Comparison of ENCODE assay signal across 8 cellular contexts in genomic region chr19:2168619-2169424, GRCh38. TPM values are rescaled to one million over a fixed set of nuclear protein-coding genes. Genes with fewer than 3 reads are reported as not detected.
DNase-seq lines count a peak whose midpoint lies in the region; FAIRE-seq and TF ChIP-seq lines count a peak whose summit lies in the region.

No MANE protein-coding gene starts in this region.

- H3K79me2 ChIP-seq in endothelial cell of umbilical vein (ENCODE audit: control insufficient read depth, insufficient read depth, low read length) = peaks cover 74% of the 10 kb centered on the region
- peaks cover 98% of the 10 kb centered on the region for H3K79me2 ChIP-seq in MM.1S (ENCODE audit: low read length)

- peak overlapping the region; percentile 50 for H3K4me2 ChIP-seq in endothelial cell of umbilical vein (ENCODE audit: insufficient read depth, low read length)
- H3K4me2 ChIP-seq in MM.1S (ENCODE audit: low read depth, low read length) = no peak overlapping the region

- H3K27ac ChIP-seq in endothelial cell of umbilical vein (ENCODE audit: insufficient read depth, low read depth, low read length) (peak overlapping the region; percentile 85), MM.1S (ENCODE audit: low read length) (no peak overlapping the region)

- H3K27me3 ChIP-seq in endothelial cell of umbilical vein (ENCODE audit: control insufficient read depth in 2 of 2, insufficient read depth in 2 of 2, low read length in 2 of 2) (no peaks in the 10 kb centered on the region), MM.1S (replicated peaks; ENCODE audit: insufficient read depth, low read length) (no peaks in the 10 kb centered on the region)

- peaks cover 15% of the 10 kb centered on the region for H3F3A ChIP-seq in MM.1S (ENCODE audit: insufficient read depth, low read length)

- POLR2A ChIA-PET in HEK293T (lab: Yijun Ruan, JAX) (interaction anchor here (0.9 to 1.3 kb wide), 2 partner anchors 13 to 62 kb away, joined by 3 to 4 read pairs; no protein-coding TSS in a partner anchor), endothelial cell of umbilical vein (lab: Charles Lee) (interaction anchor here (0.9 kb wide), 2 partner anchors 13 to 307 kb away, joined by 4 to 5 read pairs; partner anchors contain the start of gene GADD45B)

- intact Hi-C loops in endothelial cell of umbilical vein (cut with micrococcal nuclease) = loop anchor here (1.0 to 5.0 kb wide), 3 partner anchors 8 to 68 kb away; partner anchors contain the start of genes PLEKHJ1 and SF3A2

- dilution Hi-C loops in endothelial cell of umbilical vein (cut with MboI; ENCODE audit: extremely low pct_ligation_motif_present, low sequenced_read_pairs) = no loop called here

- H3K9me1 ChIP-seq in endothelial cell of umbilical vein (replicated peaks; ENCODE audit: control insufficient read depth, extremely low read depth, insufficient read depth, low read length) = no peaks in the 10 kb centered on the region

- TF ChIP-seq CTCF in GM12865 (IDR thresholded peaks at IDR 0.05; ENCODE audit: insufficient read depth, low read depth, low read length, missing control alignments) (no peak), endothelial cell of umbilical vein (IDR thresholded peaks at IDR 0.05; ENCODE audit: extremely low read depth in 1 of 2, insufficient read depth in 1 of 2, low read depth in 1 of 2, low read length in 2 of 2) (no peak), MM.1S (IDR thresholded peaks at IDR 0.05; ENCODE audit: low read length) (no peak)

- peaks cover 39% of the 10 kb centered on the region for H3K4me1 ChIP-seq in endothelial cell of umbilical vein (ENCODE audit: control insufficient read depth, extremely low read depth, insufficient read depth, low read length)
- H3K4me1 ChIP-seq in MM.1S (ENCODE audit: low read length) = no peaks in the 10 kb centered on the region

- H3K4me3 ChIP-seq in GM12865 (ENCODE audit: low read depth, low read length) (peak overlapping the region; percentile 99), endothelial cell of umbilical vein (replicated peaks in 1 of 3; ENCODE audit: insufficient read depth in 1 of 3, low read depth in 1 of 3, low read length in 3 of 3) (no peak overlapping the region), MM.1S (ENCODE audit: low read length) (no peak overlapping the region)

- H3K9ac ChIP-seq in endothelial cell of umbilical vein (replicated peaks; ENCODE audit: extremely low read depth, insufficient read depth, low read length) = peak overlapping the region; percentile 64
- no peak overlapping the region for H3K9ac ChIP-seq in MM.1S (ENCODE audit: low read length)

- H3K9me2 ChIP-seq in MM.1S (replicated peaks; ENCODE audit: insufficient read depth, low read length) = no peaks in the 10 kb centered on the region

- H4K20me1 ChIP-seq in endothelial cell of umbilical vein (replicated peaks; ENCODE audit: control insufficient read depth, extremely low read depth, insufficient read depth, low read length) (no peaks in the 10 kb centered on the region), MM.1S (ENCODE audit: insufficient read depth, low read length) (peaks cover 75% of the 10 kb centered on the region)

- TSS peak; percentile 94 for BruUV-seq in endothelial cell of umbilical vein (replicated peaks; lab: Mats Ljungman, UMichigan)

- H3K9me3 ChIP-seq in endothelial cell of umbilical vein (replicated peaks; ENCODE audit: control insufficient read depth, insufficient read depth, low read length) (no peaks in the 10 kb centered on the region), MM.1S (replicated peaks; ENCODE audit: insufficient read depth, low read length) (no peaks in the 10 kb centered on the region)

- H3K36me3 ChIP-seq in endothelial cell of umbilical vein (ENCODE audit: control insufficient read depth in 2 of 2, extremely low read depth in 1 of 2, insufficient read depth in 2 of 2, low read length in 2 of 2) = no peaks in the 10 kb centered on the region
- no peaks in the 10 kb centered on the region for H3K36me3 ChIP-seq in MM.1S (replicated peaks; ENCODE audit: insufficient read depth, low read length)

- peak; percentile 99 for FAIRE-seq in endothelial cell of umbilical vein (lab: Jason Lieb, UNC)

- peak; percentile 95 for DNase-seq in GM12865 (ENCODE audit: low read depth)
- DNase-seq in HEK293T (ENCODE audit: extremely low spot score) = peak; percentile 37
- DNase-seq in NCI-H2196 (lab: John Stamatoyannopoulos, UW; ENCODE audit: unreplicated experiment) = peak; percentile 94
- DNase-seq in activated CD8-positive, alpha-beta memory T cell treated with anti-CD3 and anti-CD28 coated beads for 24 hours = peak; percentile 90
- DNase-seq in endothelial cell of umbilical vein (ENCODE audit: low read depth, low spot score) = peak; percentile 99
- DNase-seq in mucosa of gallbladder (ENCODE audit: low spot score) = peak; percentile 96
- peak; percentile 90 for DNase-seq in stimulated activated CD8-positive, alpha-beta memory T cell treated with anti-CD3 and anti-CD28 coated beads, Interleukin-4, amount 100 ng/mL, for 48 hours
- DNase-seq in MM.1S = no peak

- CTCF ChIA-PET in HEK293T (lab: Yijun Ruan, JAX) (interaction anchor here (1.2 kb wide), 1 partner anchor 31 kb away, joined by 3 read pairs; no protein-coding TSS in a partner anchor), endothelial cell of umbilical vein (lab: Charles Lee) (interaction anchor here (0.7 to 1.6 kb wide), 12 partner anchors 9 to 212 kb away, joined by 3 to 12 read pairs (median 4); no protein-coding TSS in a partner anchor)

- TF ChIP-seq POLR2A in endothelial cell of umbilical vein (IDR thresholded peaks at IDR 0.05; ENCODE audit: low read depth, low read length) = no peak

- H2AFZ ChIP-seq in endothelial cell of umbilical vein (ENCODE audit: low read depth, low read length) (no peak overlapping the region), MM.1S (ENCODE audit: low read length) (no peak overlapping the region)

TF ChIP-seq in HEK293T, 16 proteins besides CTCF, POLR2A, EP300 and RAD21 (continues in another document):
- no peak for TF ChIP-seq SP1 (IDR thresholded peaks at IDR 0.05)
- no peak for TF ChIP-seq FOXK2 (IDR thresholded peaks at IDR 0.05)
- no peak for TF ChIP-seq L3MBTL2 (conservative IDR thresholded peaks at IDR 0.05)
- no peak for TF ChIP-seq BHLHE40 (IDR thresholded peaks at IDR 0.05; ENCODE audit: borderline replicate concordance)
- TF ChIP-seq, protein P1, sequence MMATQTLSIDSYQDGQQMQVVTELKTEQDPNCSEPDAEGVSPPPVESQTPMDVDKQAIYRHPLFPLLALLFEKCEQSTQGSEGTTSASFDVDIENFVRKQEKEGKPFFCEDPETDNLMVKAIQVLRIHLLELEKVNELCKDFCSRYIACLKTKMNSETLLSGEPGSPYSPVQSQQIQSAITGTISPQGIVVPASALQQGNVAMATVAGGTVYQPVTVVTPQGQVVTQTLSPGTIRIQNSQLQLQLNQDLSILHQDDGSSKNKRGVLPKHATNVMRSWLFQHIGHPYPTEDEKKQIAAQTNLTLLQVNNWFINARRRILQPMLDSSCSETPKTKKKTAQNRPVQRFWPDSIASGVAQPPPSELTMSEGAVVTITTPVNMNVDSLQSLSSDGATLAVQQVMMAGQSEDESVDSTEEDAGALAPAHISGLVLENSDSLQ (IDR thresholded peaks at IDR 0.05) = no peak
- TF ChIP-seq HDGF (IDR thresholded peaks at IDR 0.05; ENCODE audit: borderline replicate concordance) = no peak
- no peak for TF ChIP-seq FOXA1 (IDR thresholded peaks at IDR 0.05)
- TF ChIP-seq NFRKB (IDR thresholded peaks at IDR 0.05) = no peak
- no peak for TF ChIP-seq ZNF384 (IDR thresholded peaks at IDR 0.05)
- TF ChIP-seq CTBP1 (IDR thresholded peaks at IDR 0.05; ENCODE audit: borderline replicate concordance) = no peak

TF ChIP-seq in endothelial cell of umbilical vein, 7 proteins besides CTCF, POLR2A, EP300 and RAD21:
- TF ChIP-seq POLR2AphosphoS5 (IDR thresholded peaks at IDR 0.05; ENCODE audit: insufficient read depth, low read depth, low read length) (peak; percentile 84), EZH2 (IDR thresholded peaks at IDR 0.05; ENCODE audit: borderline replicate concordance, low read depth, low read length, severe bottlenecking) (no peak), GATA2 (IDR thresholded peaks at IDR 0.05; ENCODE audit: insufficient read depth, insufficient read length, low read depth, low read length) (peak; percentile 23), JUN (IDR thresholded peaks at IDR 0.05; ENCODE audit: borderline replicate concordance, insufficient read depth, insufficient read length, low read depth) (peak; percentile 83), FOS (IDR thresholded peaks at IDR 0.05; ENCODE audit: borderline replicate concordance, insufficient read depth, low read length) (peak; percentile 99), MYC (IDR thresholded peaks at IDR 0.05; ENCODE audit: low read depth, low read length) (no peak)
- TF ChIP-seq, protein P2, sequence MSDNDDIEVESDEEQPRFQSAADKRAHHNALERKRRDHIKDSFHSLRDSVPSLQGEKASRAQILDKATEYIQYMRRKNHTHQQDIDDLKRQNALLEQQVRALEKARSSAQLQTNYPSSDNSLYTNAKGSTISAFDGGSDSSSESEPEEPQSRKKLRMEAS (IDR thresholded peaks at IDR 0.05; ENCODE audit: insufficient read depth, insufficient read length) = no peak
TF ChIP-seq in endothelial cell of umbilical vein: peak in this region for 4.

RNA-seq across cellular contexts. Expression of gene DOT1L, which starts 5.1 kb away (rescaled TPM):
- total RNA-seq in endothelial cell of umbilical vein = 42.0 and 47.0 TPM in 2 replicates
- polyA plus RNA-seq in endothelial cell of umbilical vein = 7.6 and 7.7 TPM in 2 replicates
- polyA plus RNA-seq in endothelial cell of umbilical vein (2011; cell fraction: cytosol; rRNA removed) = 7.6 and 10.4 TPM in 2 replicates
- 26.7 and 38.7 TPM in 2 replicates for polyA plus RNA-seq in endothelial cell of umbilical vein (2011; cell fraction: nucleus; rRNA removed)
- 13.3 and 14.5 TPM in 2 replicates for polyA plus RNA-seq in endothelial cell of umbilical vein (2012)
- 16.2 and 36.6 TPM in 2 replicates for polyA minus RNA-seq in endothelial cell of umbilical vein
- polyA minus RNA-seq in endothelial cell of umbilical vein (2011; cell fraction: cytosol; rRNA and poly(A)+ RNA removed) = 18.9 TPM
- 23.1 and 29.1 TPM in 2 replicates for polyA minus RNA-seq in endothelial cell of umbilical vein (2011; cell fraction: nucleus; rRNA and poly(A)+ RNA removed)
- total RNA-seq in mucosa of gallbladder = 40.1 TPM

RNA-seq across cellular contexts. Expression of gene AP3D1, which starts 17.5 kb away (rescaled TPM):
- total RNA-seq in endothelial cell of umbilical vein = 137 and 143 TPM in 2 replicates
- polyA plus RNA-seq in endothelial cell of umbilical vein = 123 and 130 TPM in 2 replicates
- polyA plus RNA-seq in endothelial cell of umbilical vein (2011; cell fraction: cytosol; rRNA removed) = 123 and 130 TPM in 2 replicates
- polyA plus RNA-seq in endothelial cell of umbilical vein (2011; cell fraction: nucleus; rRNA removed) = 207 and 256 TPM in 2 replicates
- 148 and 165 TPM in 2 replicates for polyA plus RNA-seq in endothelial cell of umbilical vein (2012)
- polyA minus RNA-seq in endothelial cell of umbilical vein = 186 and 190 TPM in 2 replicates
- polyA minus RNA-seq in endothelial cell of umbilical vein (2011; cell fraction: cytosol; rRNA and poly(A)+ RNA removed) = 36.4 TPM
- 78.8 and 90.3 TPM in 2 replicates for polyA minus RNA-seq in endothelial cell of umbilical vein (2011; cell fraction: nucleus; rRNA and poly(A)+ RNA removed)
- 125 TPM for total RNA-seq in mucosa of gallbladder
